ENCODE assay signal across 10 cellular contexts in the genomic region with DNA sequence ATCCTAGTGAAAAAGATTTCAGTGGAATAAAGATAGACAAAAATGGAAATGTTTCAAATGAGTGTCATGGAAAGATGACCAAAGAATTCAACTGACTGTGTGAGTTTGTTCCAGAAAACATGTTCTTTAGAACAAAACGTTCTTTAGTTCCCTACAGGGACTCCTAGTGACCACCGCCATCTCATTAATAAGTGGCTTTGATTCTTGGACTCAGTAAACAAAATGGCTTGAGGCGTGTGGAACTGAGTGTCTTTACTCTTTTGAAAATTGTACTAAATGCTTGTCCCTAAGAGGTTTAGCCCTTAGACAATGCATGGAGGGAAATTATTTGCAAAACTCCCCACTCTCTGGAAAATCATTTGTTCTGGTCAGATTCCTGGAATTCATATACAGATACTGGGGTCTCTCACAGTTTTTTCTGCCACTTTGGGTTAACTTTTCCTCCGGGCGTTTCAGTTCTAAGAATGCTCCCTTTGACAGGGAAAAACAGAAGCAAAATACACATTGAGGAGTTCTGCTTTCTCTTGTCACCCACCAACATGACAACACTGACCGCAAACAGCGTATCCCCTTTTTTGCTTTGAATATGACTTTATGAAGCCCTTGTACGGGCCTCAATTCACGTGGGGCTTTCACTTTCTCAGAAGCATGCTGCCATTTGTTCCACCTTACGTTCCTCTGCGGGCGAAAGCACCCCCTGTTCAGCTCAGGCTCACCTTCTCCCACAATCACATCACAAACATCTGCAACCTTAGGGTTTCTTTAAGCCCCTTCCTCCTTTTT. TPM values are rescaled to one million over a fixed set of nuclear protein-coding genes. Genes with fewer than 3 reads are reported as not detected.
DNase-seq lines count a peak whose midpoint lies in the region; ATAC-seq and TF ChIP-seq lines count a peak whose summit lies in the region.
"Had no signal": no experiment of that assay in that cellular context is flagged by ENCODE, and none has a peak within 500 bp of the region (broad histone marks: within the 10 kb centered on the region; RNA-seq: fewer than 3 reads in every experiment).

No MANE protein-coding gene starts in this region.

- H3K36me3 ChIP-seq in heart right ventricle = no peaks in the 10 kb centered on the region
- no peaks in the 10 kb centered on the region for H3K36me3 ChIP-seq in thymus (ENCODE audit: control insufficient read depth, insufficient read depth)
- no peaks in the 10 kb centered on the region for H3K36me3 ChIP-seq in colonic mucosa

- peak overlapping the region; percentile 56 for H3K4me3 Mint-ChIP-seq in activated naive CD4-positive, alpha-beta T cell treated with anti-CD3 and anti-CD28 coated beads for 36 hours

- TF ChIP-seq CTCF in heart right ventricle (IDR thresholded peaks at IDR 0.05) (no peak), colonic mucosa (IDR thresholded peaks at IDR 0.05) (no peak)

- H3K4me1 Mint-ChIP-seq in activated naive CD4-positive, alpha-beta T cell treated with anti-CD3 and anti-CD28 coated beads for 36 hours (ENCODE audit: low read depth) = peaks cover 21% of the 10 kb centered on the region

- intact Hi-C loops in activated naive CD4-positive, alpha-beta T cell treated with anti-CD3 and anti-CD28 coated beads for 36 hours (cut with micrococcal nuclease) = loop anchor here (1.0 kb wide), 1 partner anchor 8 kb away; no protein-coding TSS in a partner anchor
- intact Hi-C loops in heart right ventricle (cut with DNase I) (no loop called here), colonic mucosa (cut with DNase I) (no loop called here)

- H3K36me3 Mint-ChIP-seq in activated naive CD4-positive, alpha-beta T cell treated with anti-CD3 and anti-CD28 coated beads for 36 hours (ENCODE audit: low read depth) = no peaks in the 10 kb centered on the region

- WGBS in heart right ventricle, 2 donors = 79 to 84% methylated on average over 12 of the region's 12 CpGs
- 24% methylated on average over 12 of the region's 12 CpGs for WGBS in thymus

- peaks cover 0 to 67% (median 4%) of the 10 kb centered on the region in 9 donors for H3K4me1 ChIP-seq in heart right ventricle
- peaks cover 11% of the 10 kb centered on the region for H3K4me1 ChIP-seq in thymus (ENCODE audit: control insufficient read depth, insufficient read depth, low read length)
- no peaks in the 10 kb centered on the region for H3K4me1 ChIP-seq in colonic mucosa

- H3K9ac ChIP-seq in colonic mucosa (ENCODE audit: low read depth in 2 of 2, low read length in 2 of 2) = no peak overlapping the region

- no peaks in the 10 kb centered on the region for H3K9me3 Mint-ChIP-seq in activated naive CD4-positive, alpha-beta T cell treated with anti-CD3 and anti-CD28 coated beads for 36 hours

- no peaks in the 10 kb centered on the region for H3K27me3 Mint-ChIP-seq in activated naive CD4-positive, alpha-beta T cell treated with anti-CD3 and anti-CD28 coated beads for 36 hours (ENCODE audit: low read depth)

- H3K27me3 ChIP-seq in heart right ventricle = no peaks in the 10 kb centered on the region
- H3K27me3 ChIP-seq in thymus (ENCODE audit: control insufficient read depth, insufficient read depth) = no peaks in the 10 kb centered on the region
- H3K27me3 ChIP-seq in colonic mucosa = no peaks in the 10 kb centered on the region

- no peaks in the 10 kb centered on the region for H3K9me3 ChIP-seq in heart right ventricle
- H3K9me3 ChIP-seq in thymus (ENCODE audit: control insufficient read depth) = no peaks in the 10 kb centered on the region
- no peaks in the 10 kb centered on the region for H3K9me3 ChIP-seq in colonic mucosa

- CTCF ChIA-PET in activated naive CD4-positive, alpha-beta T cell treated with anti-CD3 and anti-CD28 coated beads for 36 hours (lab: Charles Lee) = interaction anchor here (0.8 to 1.2 kb wide), 3 partner anchors 11 to 61 kb away, joined by 3 to 6 read pairs (median 4); no protein-coding TSS in a partner anchor

- ATAC-seq in heart right ventricle (peak in 7 of 8 donors; percentile 28 to 70 (median 61)), GM19397 (IDR thresholded peaks at IDR 0.05; ENCODE audit: unreplicated experiment) (no peak), HG02970 (IDR thresholded peaks at IDR 0.05; ENCODE audit: low FRiP score, unreplicated experiment) (no peak)

- H3K4me3 ChIP-seq in heart right ventricle (peak overlapping the region in 1 of 10 donors; percentile 26), thymus (ENCODE audit: low read length) (peak overlapping the region; percentile 25), colonic mucosa (no peak overlapping the region)

- DNase-seq in activated naive CD4-positive, alpha-beta T cell treated with anti-CD3 and anti-CD28 coated beads for 36 hours = peak; percentile 69
- no peak for DNase-seq in activated naive CD4-positive, alpha-beta T cell treated with Interleukin-2 at 50 U/mL for 16 hours
- DNase-seq in SKM-1 (lab: John Stamatoyannopoulos, UW; ENCODE audit: unreplicated experiment) (peak; percentile 76), heart right ventricle (peak in 1 of 2 donors; percentile 33), colonic mucosa (no peak)

- H3K27ac Mint-ChIP-seq in activated naive CD4-positive, alpha-beta T cell treated with anti-CD3 and anti-CD28 coated beads for 36 hours = peak overlapping the region; percentile 46

- H3K27ac ChIP-seq in heart right ventricle = peak overlapping the region in 6 of 10 donors; percentile 33 to 82 (median 42)
- peak overlapping the region; percentile 75 for H3K27ac ChIP-seq in thymus (ENCODE audit: low read depth)
- H3K27ac ChIP-seq in colonic mucosa = no peak overlapping the region
- H3K27ac ChIP-seq: RWPE1 had no signal

RNA-seq across cellular contexts. Expression of a gene that starts 15.3 kb away (rescaled TPM):
- 1 to 10 TPM; 8.1 to 9.2 TPM for total RNA-seq in activated naive CD4-positive, alpha-beta T cell treated with anti-CD3 and anti-CD28 coated beads for 36 hours
- total RNA-seq in heart right ventricle (10 to 100 TPM in 1 of 10 donors, 1 to 10 TPM in 9; 1.1 to 11.7 (median 3.0) TPM), colonic mucosa (1 to 10 TPM; 2.1 to 2.2 TPM)
- polyA plus RNA-seq in heart right ventricle (1 to 10 TPM; 2.5 to 2.7 TPM), thymus (5.2 TPM)
- total RNA-seq: bronchial epithelial cell had no signal

RNA-seq across cellular contexts. Expression of a gene that starts 55.7 kb away (rescaled TPM):
- total RNA-seq in activated naive CD4-positive, alpha-beta T cell treated with anti-CD3 and anti-CD28 coated beads for 36 hours = 10 to 100 TPM; 11.8 to 12.8 TPM
- 10 to 100 TPM in 1 of 10 donors, 1 to 10 TPM in 9; 4.4 to 10.2 (median 5.9) TPM for total RNA-seq in heart right ventricle
- polyA plus RNA-seq in heart right ventricle = 1 to 10 TPM; 2.0 to 4.8 TPM
- 7.0 TPM for polyA plus RNA-seq in thymus
- 10 to 100 TPM; 12.1 to 13.9 TPM for total RNA-seq in colonic mucosa

RNA-seq across cellular contexts. Expression of a gene that starts 55.8 kb away (rescaled TPM):
- 10 to 100 TPM; 14.3 to 15.8 TPM for total RNA-seq in activated naive CD4-positive, alpha-beta T cell treated with anti-CD3 and anti-CD28 coated beads for 36 hours
- 10 to 100 TPM in 2 of 10 donors, 1 to 10 TPM in 8; 5.8 to 10.8 (median 8.1) TPM for total RNA-seq in heart right ventricle
- polyA plus RNA-seq in heart right ventricle = 10 to 100 TPM in 1 of 2 donors, 1 to 10 TPM in 1; 8.3 to 14.7 TPM
- polyA plus RNA-seq in thymus = 28.1 TPM
- total RNA-seq in colonic mucosa = 10 to 100 TPM in 1 of 2 donors, 1 to 10 TPM in 1; 8.0 to 11.7 TPM

Comparison
In these comparisons a context has a peak if more than half of its experiments do, and no peak if none do; other contexts are left out.
1. DNase-seq: peak in activated naive CD4-positive, alpha-beta T cell treated with anti-CD3 and anti-CD28 coated beads for 36 hours (single experiment) and SKM-1 (single experiment); none in activated naive CD4-positive, alpha-beta T cell treated with Interleukin-2 at 50 U/mL for 16 hours (single experiment) and colonic mucosa (single experiment).
2. ATAC-seq: peak in heart right ventricle (7 of 8); none in GM19397 (single experiment) and HG02970 (single experiment).